ENCODE assay signal across 8 cellular contexts in the genomic region with DNA sequence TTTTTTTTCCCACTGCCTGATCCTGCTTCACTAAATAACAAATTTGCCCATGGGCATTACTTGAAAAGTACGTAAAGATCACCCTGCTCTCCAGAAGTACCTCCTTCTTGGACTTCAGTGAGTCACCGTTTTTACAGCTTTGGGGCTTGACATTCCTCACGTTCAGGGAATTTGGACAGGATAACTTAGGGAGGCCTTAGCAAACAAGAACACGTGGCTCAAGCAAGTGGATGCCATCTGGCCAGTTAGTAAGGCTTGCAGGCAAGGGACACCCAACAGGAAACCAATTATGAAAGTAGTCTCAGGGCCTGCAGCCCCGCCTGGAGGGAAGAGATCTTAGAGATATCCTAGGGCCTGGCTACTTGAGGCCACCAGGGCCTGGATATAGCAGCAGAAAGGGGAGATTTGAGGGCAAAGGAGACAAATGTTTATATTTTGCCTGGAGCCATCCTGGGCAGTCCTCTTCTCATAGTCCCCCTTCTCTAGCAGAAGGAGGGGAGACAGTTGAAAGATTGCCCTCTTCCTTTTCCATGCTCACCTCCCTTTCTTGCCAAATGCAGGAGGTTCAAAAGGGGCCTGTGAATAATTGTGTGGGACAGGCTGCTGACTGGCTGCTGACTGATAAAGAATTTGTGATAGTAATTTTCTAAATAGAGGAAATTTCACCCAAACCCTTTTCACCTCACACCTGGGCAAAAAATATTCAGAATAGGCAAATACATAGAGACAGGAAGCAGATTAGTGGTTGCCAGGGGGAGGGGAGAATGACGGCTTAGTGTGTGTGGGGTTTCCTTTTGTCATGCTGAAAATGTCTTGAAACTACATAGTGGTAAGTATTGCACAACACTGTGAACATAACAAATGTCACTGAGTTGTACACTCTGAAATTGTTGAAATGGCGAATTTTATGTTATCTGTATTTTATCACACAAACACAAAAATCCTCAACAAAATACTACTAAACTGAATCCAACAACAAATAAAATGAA.
DNase-seq lines count a peak whose midpoint lies in the region; ATAC-seq and TF ChIP-seq lines count a peak whose summit lies in the region.

No MANE protein-coding gene starts in this region.

- no peak overlapping the region for H3K4me3 Mint-ChIP-seq in T-helper 1 cell treated with Interleukin-12 subunit alpha and Interleukin-12 subunit beta and Interleukin-4 antibody, amounts not matched to agents 30 μg/mL and 1 μg/mL, for 36 hours

- H3K27ac Mint-ChIP-seq in T-helper 1 cell treated with Interleukin-12 subunit alpha and Interleukin-12 subunit beta and Interleukin-4 antibody, amounts not matched to agents 30 μg/mL and 1 μg/mL, for 36 hours = peak overlapping the region; percentile 66

- DNase-seq in stimulated activated CD4-positive, alpha-beta T cell treated with anti-CD3 and anti-CD28 coated beads, Interleukin-2, amount 100 ng/mL, for 24 hours = peak; percentile 17 to 21
- no peak for DNase-seq in stimulated activated CD4-positive, alpha-beta T cell treated with anti-CD3 and anti-CD28 coated beads, Interleukin-2, amount 100 ng/mL, for 48 hours
- peak; percentile 98 for DNase-seq in fibroblast of villous mesenchyme (ENCODE audit: low read depth)
- peak; percentile 2 for DNase-seq in stimulated activated CD8-positive, alpha-beta memory T cell treated with anti-CD3 and anti-CD28 coated beads, Interleukin-7, amount 100 ng/mL, for 24 hours (ENCODE audit: low read depth)
- DNase-seq in esophagus squamous epithelium (lab: John Stamatoyannopoulos, UW) = no peak
- no peak for DNase-seq in NCI-H526 treated with DMSO at 0.1 percent for 48 hours (lab: John Stamatoyannopoulos, UW)

- H3K36me3 Mint-ChIP-seq in T-helper 1 cell treated with Interleukin-12 subunit alpha and Interleukin-12 subunit beta and Interleukin-4 antibody, amounts not matched to agents 30 μg/mL and 1 μg/mL, for 36 hours (ENCODE audit: low read depth) = peaks cover 1% of the 10 kb centered on the region

- no peaks in the 10 kb centered on the region for H3K27me3 ChIP-seq in esophagus squamous epithelium

- intact Hi-C loops in esophagus squamous epithelium (cut with DNase I) = no loop called here

- 42 to 60% methylated on average over 3 to 7 of the region's 7 CpGs for WGBS in esophagus squamous epithelium, 2 donors

- H3K27me3 Mint-ChIP-seq in T-helper 1 cell treated with Interleukin-12 subunit alpha and Interleukin-12 subunit beta and Interleukin-4 antibody, amounts not matched to agents 30 μg/mL and 1 μg/mL, for 36 hours (ENCODE audit: low read depth) = no peaks in the 10 kb centered on the region

- no peaks in the 10 kb centered on the region for H3K36me3 ChIP-seq in esophagus squamous epithelium

- TF ChIP-seq POLR2A in esophagus squamous epithelium (IDR thresholded peaks at IDR 0.05) = no peak

- no peak overlapping the region for H3K27ac ChIP-seq in esophagus squamous epithelium

- TF ChIP-seq CTCF in fibroblast of villous mesenchyme (IDR thresholded peaks at IDR 0.05; ENCODE audit: insufficient read depth, low read depth, low read length) (peak; percentile 27), esophagus squamous epithelium (IDR thresholded peaks at IDR 0.05) (no peak)

- peaks cover 8% of the 10 kb centered on the region for H3K4me1 Mint-ChIP-seq in T-helper 1 cell treated with Interleukin-12 subunit alpha and Interleukin-12 subunit beta and Interleukin-4 antibody, amounts not matched to agents 30 μg/mL and 1 μg/mL, for 36 hours (ENCODE audit: low read depth)

- peak; percentile 90 for ATAC-seq in HG03460 (IDR thresholded peaks at IDR 0.05; ENCODE audit: unreplicated experiment)

- H3K4me3 ChIP-seq in fibroblast of villous mesenchyme (ENCODE audit: low read depth, low read length) (no peak overlapping the region), esophagus squamous epithelium (no peak overlapping the region)

- H3K9me3 Mint-ChIP-seq in T-helper 1 cell treated with Interleukin-12 subunit alpha and Interleukin-12 subunit beta and Interleukin-4 antibody, amounts not matched to agents 30 μg/mL and 1 μg/mL, for 36 hours = no peaks in the 10 kb centered on the region

- no peaks in the 10 kb centered on the region for H3K4me1 ChIP-seq in esophagus squamous epithelium

- H3K9me3 ChIP-seq in esophagus squamous epithelium = no peaks in the 10 kb centered on the region

Comparison
In these comparisons a context has a peak if more than half of its experiments do, and no peak if none do; other contexts are left out.
1. DNase-seq: peak in stimulated activated CD4-positive, alpha-beta T cell treated with anti-CD3 and anti-CD28 coated beads, Interleukin-2, amount 100 ng/mL, for 24 hours (2 of 2), fibroblast of villous mesenchyme (single experiment) and stimulated activated CD8-positive, alpha-beta memory T cell treated with anti-CD3 and anti-CD28 coated beads, Interleukin-7, amount 100 ng/mL, for 24 hours (single experiment); none in stimulated activated CD4-positive, alpha-beta T cell treated with anti-CD3 and anti-CD28 coated beads, Interleukin-2, amount 100 ng/mL, for 48 hours (0 of 2), esophagus squamous epithelium (single experiment) and NCI-H526 treated with DMSO at 0.1 percent for 48 hours (single experiment).